Comparison of ENCODE assay signal across 25 cellular contexts in genomic region chr6:164008902-164009301, GRCh38.
DNase-seq lines count a peak whose midpoint lies in the region; ATAC-seq, FAIRE-seq and TF ChIP-seq lines count a peak whose summit lies in the region.
"Had no signal": no experiment of that assay in that cellular context is flagged by ENCODE, and none has a peak within 500 bp of the region (broad histone marks: within the 10 kb centered on the region; RNA-seq: fewer than 3 reads in every experiment).

No MANE protein-coding gene starts in this region.

- no peaks in the 10 kb centered on the region for H4K20me1 ChIP-seq in astrocyte (ENCODE audit: insufficient read depth, low read length)
- H4K20me1 ChIP-seq: BLaER1 had no signal

- intact Hi-C loops in ascending aorta (cut with DNase I) = loop anchor here (10.0 kb wide), 1 partner anchor 836 kb away; no protein-coding TSS in a partner anchor

- H3K27ac Mint-ChIP-seq in astrocyte (ENCODE audit: unreplicated experiment) (no peak overlapping the region), neural crest cell (ENCODE audit: unreplicated experiment) (peak overlapping the region; percentile 89)
- H3K27ac Mint-ChIP-seq: CD14-positive monocyte; CD4-positive, alpha-beta memory T cell; CD4-positive, CD25-positive, alpha-beta regulatory T cell had no signal

- no peak overlapping the region for H3K9ac ChIP-seq in astrocyte (ENCODE audit: low read length)
- H3K9ac ChIP-seq: BLaER1 had no signal

- peak; percentile 20 for DNase-seq in M059J (ENCODE audit: low read depth)
- DNase-seq in RPMI7951 (ENCODE audit: low read depth) = peak; percentile 31
- no peak for DNase-seq in astrocyte (ENCODE audit: low read depth)
- no peak for DNase-seq in neural crest cell (ENCODE audit: low read depth, low spot score)
- DNase-seq in HPDE6-E6E7 (ENCODE audit: extremely low spot score) = no peak
- DNase-seq in ascending aorta (ENCODE audit: low spot score in 2 of 2) = no peak
- no peak for DNase-seq in NCI-H2029 treated with DMSO at 0.1 percent for 48 hours (lab: John Stamatoyannopoulos, UW)
- DNase-seq: 8988T; ACHN; BE2C; C1 segment of cervical spinal cord; Caco-2; Calu3; CD4-positive, alpha-beta memory T cell; CD4-positive, CD25-positive, alpha-beta regulatory T cell; DMS79 treated with DMSO at 0.1 percent for 48 hours; GF-D8 had no signal

- H2AFZ ChIP-seq in astrocyte (ENCODE audit: low read depth, low read length) = no peak overlapping the region

- peaks cover 22% of the 10 kb centered on the region for H3K4me1 Mint-ChIP-seq in astrocyte (ENCODE audit: low read depth, unreplicated experiment)
- peaks cover 42% of the 10 kb centered on the region for H3K4me1 Mint-ChIP-seq in neural crest cell
- H3K4me1 Mint-ChIP-seq: CD14-positive monocyte; CD4-positive, alpha-beta memory T cell; CD4-positive, CD25-positive, alpha-beta regulatory T cell had no signal

- no peak for TF ChIP-seq CTCF in astrocyte (IDR thresholded peaks at IDR 0.05; ENCODE audit: insufficient read depth, low read depth, low read length)
- TF ChIP-seq CTCF in neural crest cell (conservative IDR thresholded peaks at IDR 0.05) = no peak
- no peak for TF ChIP-seq CTCF in ascending aorta (IDR thresholded peaks at IDR 0.05)

- H3K27me3 ChIP-seq in astrocyte (ENCODE audit: insufficient read depth, low read length) (no peaks in the 10 kb centered on the region), ascending aorta (no peaks in the 10 kb centered on the region)
- H3K27me3 ChIP-seq: BE2C, BLaER1 had no signal

- H3K36me3 ChIP-seq in astrocyte (ENCODE audit: insufficient read depth, low read length) (no peaks in the 10 kb centered on the region), ascending aorta (no peaks in the 10 kb centered on the region)
- H3K36me3 ChIP-seq: BE2C, BLaER1 had no signal

- H3K9me3 ChIP-seq in astrocyte (ENCODE audit: insufficient read depth, low read depth, low read length) (no peaks in the 10 kb centered on the region), ascending aorta (no peaks in the 10 kb centered on the region)
- H3K9me3 ChIP-seq: BE2C, BLaER1, Caco-2 had no signal

- H3K4me3 Mint-ChIP-seq in astrocyte (ENCODE audit: unreplicated experiment) = peak overlapping the region; percentile 30
- peak overlapping the region; percentile 52 for H3K4me3 Mint-ChIP-seq in neural crest cell
- H3K4me3 Mint-ChIP-seq: CD14-positive monocyte; CD4-positive, alpha-beta memory T cell; CD4-positive, CD25-positive, alpha-beta regulatory T cell had no signal

- peaks cover 3% of the 10 kb centered on the region for H3K9me3 Mint-ChIP-seq in astrocyte (ENCODE audit: unreplicated experiment)
- peaks cover 17% of the 10 kb centered on the region for H3K9me3 Mint-ChIP-seq in neural crest cell
- H3K9me3 Mint-ChIP-seq: CD4-positive, alpha-beta memory T cell had no signal

- ATAC-seq in GM18858 (IDR thresholded peaks at IDR 0.05; ENCODE audit: unreplicated experiment) = no peak

- H3K79me2 ChIP-seq in astrocyte (ENCODE audit: insufficient read depth, low read length) = no peaks in the 10 kb centered on the region

- no peak overlapping the region for H3K4me2 ChIP-seq in astrocyte (ENCODE audit: low read length)
- H3K4me2 ChIP-seq: BLaER1 had no signal

- no peak for FAIRE-seq in astrocyte (lab: Jason Lieb, UNC)
- FAIRE-seq: A204.1, D721Med, G401.6, GM12891, GM19239 had no signal

- H3K27ac ChIP-seq in astrocyte (ENCODE audit: low read depth, low read length) (no peak overlapping the region), ascending aorta (no peak overlapping the region)
- H3K27ac ChIP-seq: BLaER1 had no signal

- H3K36me3 Mint-ChIP-seq in astrocyte (ENCODE audit: low read depth, unreplicated experiment) (peaks cover 2% of the 10 kb centered on the region), neural crest cell (ENCODE audit: low read depth) (peaks cover 15% of the 10 kb centered on the region)
- H3K36me3 Mint-ChIP-seq: CD14-positive monocyte; CD4-positive, alpha-beta memory T cell; CD4-positive, CD25-positive, alpha-beta regulatory T cell had no signal

- no peak overlapping the region for H3K4me3 ChIP-seq in astrocyte (ENCODE audit: insufficient read depth, low read depth, low read length)
- H3K4me3 ChIP-seq in ascending aorta = no peak overlapping the region
- H3K4me3 ChIP-seq: BLaER1 had no signal

- H3K27me3 Mint-ChIP-seq in astrocyte (ENCODE audit: low read depth, unreplicated experiment) (peaks cover 2% of the 10 kb centered on the region), neural crest cell (ENCODE audit: low read depth) (no peaks in the 10 kb centered on the region)

- H3K4me1 ChIP-seq in astrocyte (ENCODE audit: insufficient read depth, low read length) = no peaks in the 10 kb centered on the region
- H3K4me1 ChIP-seq in ascending aorta = no peaks in the 10 kb centered on the region
- H3K4me1 ChIP-seq: BE2C, BLaER1, Caco-2 had no signal

Comparison
In these comparisons a context has a peak if more than half of its experiments do, and no peak if none do; other contexts are left out.
1. DNase-seq: peak in M059J (single experiment) and RPMI7951 (single experiment); none in astrocyte (single experiment), neural crest cell (single experiment), HPDE6-E6E7 (single experiment), ascending aorta (0 of 2) and NCI-H2029 treated with DMSO at 0.1 percent for 48 hours (single experiment).